In the genomic region with DNA sequence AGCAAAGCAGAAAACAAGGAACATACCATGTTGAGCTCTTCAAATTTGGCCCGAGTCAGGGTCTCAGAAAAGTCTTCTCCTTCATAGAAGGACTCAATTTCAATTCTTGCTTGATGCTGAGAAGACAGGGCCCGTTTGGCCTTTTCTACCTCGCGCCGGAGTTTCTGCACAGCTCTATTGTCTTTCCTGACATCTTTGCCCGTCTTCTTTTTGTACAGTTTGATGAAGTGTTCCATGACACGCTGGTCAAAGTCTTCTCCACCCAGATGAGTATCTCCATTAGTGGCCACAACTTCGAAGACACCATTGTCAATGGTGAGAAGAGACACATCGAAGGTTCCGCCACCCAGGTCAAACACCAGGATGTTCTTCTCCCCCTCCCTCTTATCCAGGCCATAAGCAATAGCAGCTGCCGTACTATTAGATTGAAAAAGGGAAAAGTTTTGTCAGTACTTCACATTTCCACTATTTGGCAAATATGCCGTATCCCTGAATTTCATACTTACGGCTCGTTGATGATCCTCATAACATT, we compare ENCODE assay signal across 10 cellular contexts. TPM values are rescaled to one million over a fixed set of nuclear protein-coding genes. Genes with fewer than 3 reads are reported as not detected.
A peak's percentile ranks its signal among the peaks of the same experiment; 100 is the strongest.
DNase-seq lines count a peak whose midpoint lies in the region; ATAC-seq and TF ChIP-seq lines count a peak whose summit lies in the region.
"Had no signal": no experiment of that assay in that cellular context is flagged by ENCODE, and none has a peak within 500 bp of the region (broad histone marks: within the 10 kb centered on the region; RNA-seq: fewer than 3 reads in every experiment).

No MANE protein-coding gene starts in this region.

- TF ChIP-seq CTCF in AG04449 (IDR thresholded peaks at IDR 0.05; ENCODE audit: insufficient read depth, low read length, missing control alignments) (no peak), IMR-90 (conservative IDR thresholded peaks at IDR 0.05; ENCODE audit: low read depth, low read length) (no peak), mammary epithelial cell (conservative IDR thresholded peaks at IDR 0.05 in 1 of 2, IDR thresholded peaks at IDR 0.05 in 1 of 2; ENCODE audit: extremely low read depth in 1 of 2, insufficient read depth in 1 of 2, low read depth in 1 of 2, low read length in 2 of 2) (no peak)

- H3K9ac ChIP-seq in IMR-90 (ENCODE audit: low read depth, low read length) = peak overlapping the region; percentile 6; the same call in 1 of the 2 replicates
- H3K9ac ChIP-seq in mammary epithelial cell (ENCODE audit: insufficient read depth, low read length) = no peak overlapping the region
- peak overlapping the region; percentile 19 for H3K9ac ChIP-seq in mucosa of stomach (ENCODE audit: low read length)

- H3K36me3 ChIP-seq in IMR-90 (ENCODE audit: control insufficient read depth, insufficient read depth, low read length) = peaks cover 35% of the 10 kb centered on the region
- peaks cover 36% of the 10 kb centered on the region for H3K36me3 ChIP-seq in mammary epithelial cell (ENCODE audit: insufficient read depth, low read length)
- peaks cover 14% of the 10 kb centered on the region for H3K36me3 ChIP-seq in mucosa of stomach (ENCODE audit: control insufficient read depth, insufficient read depth, low read length)

- no peak overlapping the region for H3K4ac ChIP-seq in IMR-90 (ENCODE audit: low read depth, low read length)

- dilution Hi-C loops in IMR-90 (cut with HindIII; ENCODE audit: low sequenced_read_pairs, unreplicated experiment) (no loop called here), mammary epithelial cell (cut with HindIII; ENCODE audit: low sequenced_read_pairs) (no loop called here)

- H2AK5ac ChIP-seq in IMR-90 (ENCODE audit: low read depth, low read length) = no peak overlapping the region

- 95% methylated on average over 4 of the region's 14 CpGs; no CpG with 5 or more reads in 1 of the 2 experiments for WGBS in IMR-90 (ENCODE audit: extremely low coverage in 2 of 2, insufficient read length in 1 of 2), 2 experiments
- 95% methylated on average over 14 of the region's 14 CpGs for WGBS in mammary epithelial cell (ENCODE audit: low coverage, missing lambda C conversion rate)

- intact Hi-C loops in IMR-90 (cut with micrococcal nuclease) (no loop called here), mammary epithelial cell (cut with micrococcal nuclease) (no loop called here)

- H3K14ac ChIP-seq in IMR-90 (replicated peaks; ENCODE audit: low read depth, low read length) = no peak overlapping the region

- H3K27ac ChIP-seq in IMR-90 (ENCODE audit: insufficient read depth, low read length) (no peak overlapping the region), mammary epithelial cell (ENCODE audit: insufficient read depth, low read depth, low read length) (no peak overlapping the region)

- in situ Hi-C loops in IMR-90 (cut with MboI; ENCODE audit: low sequenced_read_pairs) = no loop called here
- in situ Hi-C loops in mammary epithelial cell (cut with MboI; ENCODE audit: low sequenced_read_pairs in 2 of 2) = no loop called here

- H4K8ac ChIP-seq in IMR-90 (ENCODE audit: low read depth in 2 of 2, low read length in 2 of 2) = no peak overlapping the region

- CTCF ChIA-PET in AG04449 (lab: Yijun Ruan, JAX) = no interaction called here
- CTCF ChIA-PET in IMR-90 (lab: Yijun Ruan, JAX) = interaction anchor here (0.6 kb wide), 1 partner anchor 13 kb away, joined by 4 read pairs; no protein-coding TSS in a partner anchor
- CTCF ChIA-PET in mammary epithelial cell (lab: Charles Lee; ENCODE audit: low non-redundant PET) = no interaction called here

- no peak overlapping the region for H2BK120ac ChIP-seq in IMR-90 (ENCODE audit: low read depth, low read length)

- POLR2A ChIA-PET in AG04449 (lab: Yijun Ruan, JAX) (interaction anchor here (0.6 kb wide), 1 partner anchor 9 kb away, joined by 3 read pairs; no protein-coding TSS in a partner anchor), IMR-90 (lab: Charles Lee; ENCODE audit: unreplicated experiment) (no interaction called here)

- H3K4me3 ChIP-seq in AG04449 (ENCODE audit: low read depth, low read length) = peak overlapping the region; percentile 99
- H3K4me3 ChIP-seq in IMR-90 (ENCODE audit: insufficient read depth, low read depth, low read length) = peak overlapping the region; percentile 11; the same call in 1 of the 2 replicates
- H3K4me3 ChIP-seq in mammary epithelial cell (replicated peaks in 1 of 3; ENCODE audit: insufficient read depth in 1 of 3, low read depth in 2 of 3, low read length in 3 of 3) = peak overlapping the region; percentile 89 to 100 (median 96)
- H3K4me3 ChIP-seq in mucosa of stomach (ENCODE audit: low read length) = peak overlapping the region; percentile 14

- H3K9me1 ChIP-seq in IMR-90 (ENCODE audit: insufficient read depth, low read length) = no peaks in the 10 kb centered on the region

- BruUV-seq in IMR-90 (replicated peaks; lab: Mats Ljungman, UMichigan) (no TSS peak), mammary epithelial cell (replicated peaks; lab: Mats Ljungman, UMichigan) (no TSS peak)

- peak overlapping the region; percentile 54 for H3K4me2 ChIP-seq in IMR-90 (ENCODE audit: low read depth, low read length)
- H3K4me2 ChIP-seq in mammary epithelial cell (ENCODE audit: insufficient read depth, low read depth, low read length) = peak overlapping the region; percentile 65

- H3K9me3 ChIP-seq in IMR-90 (ENCODE audit: control insufficient read depth, insufficient read depth, low read length) (no peaks in the 10 kb centered on the region), mammary epithelial cell (replicated peaks; ENCODE audit: insufficient read depth, low read length) (no peaks in the 10 kb centered on the region), mucosa of stomach (ENCODE audit: control insufficient read depth, low read length) (no peaks in the 10 kb centered on the region)

- H2BK5ac ChIP-seq in IMR-90 (ENCODE audit: low read depth, low read length, poor library complexity, severe bottlenecking) = no peak overlapping the region

- DNase-seq in AG04449 (ENCODE audit: low read depth, low spot score) = no peak
- no peak for DNase-seq in IMR-90
- no peak for DNase-seq in mammary epithelial cell
- DNase-seq in HT-29 (ENCODE audit: low spot score) = no peak
- no peak for DNase-seq in NK-92 (lab: John Stamatoyannopoulos, UW; ENCODE audit: unreplicated experiment)
- DNase-seq: amygdala, NCI-H748 treated with DMSO at 0.1 percent for 48 hours had no signal

- peaks cover 71% of the 10 kb centered on the region for H3K79me2 ChIP-seq in mammary epithelial cell (ENCODE audit: insufficient read depth, low read length)

- H2BK15ac ChIP-seq in IMR-90 (ENCODE audit: low read depth, low read length) = no peak overlapping the region

- peak overlapping the region; percentile 39; the same call in 1 of the 2 replicates for H3K23ac ChIP-seq in IMR-90 (ENCODE audit: low read depth, low read length)

- H3K79me1 ChIP-seq in IMR-90 (ENCODE audit: low read depth in 1 of 2, low read length in 2 of 2) = peaks cover 8 to 42% of the 10 kb centered on the region in 2 experiments

- H4K20me1 ChIP-seq in IMR-90 (ENCODE audit: insufficient read depth, low read length) (peaks cover 69% of the 10 kb centered on the region), mammary epithelial cell (ENCODE audit: insufficient read depth, low read length) (peaks cover 18% of the 10 kb centered on the region)

- H3K27me3 ChIP-seq in IMR-90 (ENCODE audit: control insufficient read depth, insufficient read depth, low read length) (no peaks in the 10 kb centered on the region), mammary epithelial cell (ENCODE audit: insufficient read depth, low read length) (no peaks in the 10 kb centered on the region), mucosa of stomach (ENCODE audit: control insufficient read depth, insufficient read depth, low read length) (no peaks in the 10 kb centered on the region)

- no peak overlapping the region for H4K5ac ChIP-seq in IMR-90 (ENCODE audit: low read depth, low read length)

- TF ChIP-seq POLR2A in IMR-90 (IDR thresholded peaks at IDR 0.05; ENCODE audit: low read depth, low read length) = no peak

- no peak overlapping the region for H4K91ac ChIP-seq in IMR-90 (ENCODE audit: insufficient read depth, low read depth, low read length)

- TF ChIP-seq RAD21 in IMR-90 (IDR thresholded peaks at IDR 0.05; ENCODE audit: low read length) = no peak

- ATAC-seq in IMR-90 (ENCODE audit: low read depth) (no peak), HG02884 (IDR thresholded peaks at IDR 0.05; ENCODE audit: unreplicated experiment) (no peak), HG03045 (IDR thresholded peaks at IDR 0.05; ENCODE audit: unreplicated experiment) (no peak)

- H2AFZ ChIP-seq in IMR-90 (replicated peaks; ENCODE audit: low read length, poor library complexity) (no peak overlapping the region), mammary epithelial cell (ENCODE audit: low read depth, low read length) (no peak overlapping the region)

- H2AK9ac ChIP-seq in IMR-90 (replicated peaks; ENCODE audit: low read depth, low read length, poor library complexity) = no peak overlapping the region

- peaks cover 6% of the 10 kb centered on the region for H3K4me1 ChIP-seq in IMR-90 (ENCODE audit: control insufficient read depth, insufficient read depth, low read length)
- H3K4me1 ChIP-seq in mammary epithelial cell (ENCODE audit: insufficient read depth, low read length) = peaks cover 35% of the 10 kb centered on the region
- H3K4me1 ChIP-seq in mucosa of stomach (ENCODE audit: control insufficient read depth, insufficient read depth, low read length) = peaks cover 37% of the 10 kb centered on the region

- no peak overlapping the region for H2BK20ac ChIP-seq in IMR-90 (ENCODE audit: low read depth, low read length)

- no peak overlapping the region for H3K18ac ChIP-seq in IMR-90 (ENCODE audit: low read depth, low read length)

- no peak overlapping the region for H3K56ac ChIP-seq in IMR-90 (ENCODE audit: extremely low read depth, insufficient read depth, low read length)

RNA-seq across cellular contexts. Expression of a gene that starts 2.2 kb away (rescaled TPM):
- total RNA-seq in IMR-90 (2012; rRNA removed) (118 and 147 TPM in 2 replicates), mammary epithelial cell (100 to 1,000 TPM; 126 to 485 TPM)
- polyA plus RNA-seq in IMR-90 (2012; rRNA removed) (391 and 419 TPM in 2 replicates), mammary epithelial cell (237 TPM)
- polyA plus RNA-seq in IMR-90 (2012; cell fraction: cytosol; rRNA removed) = 180 and 209 TPM in 2 replicates
- 99.1 and 172 TPM in 2 replicates for polyA plus RNA-seq in IMR-90 (2012; cell fraction: nucleus; rRNA removed; ENCODE audit: low replicate concordance)
- 229 TPM for polyA minus RNA-seq in mammary epithelial cell
- total RNA-seq in HT-29 (2014; rRNA removed; shearing (Covaris generic)) = 46.5 and 48.0 TPM in 2 replicates

RNA-seq across cellular contexts. Expression of a gene that starts 22.6 kb away (rescaled TPM):
- total RNA-seq in IMR-90 (2012; rRNA removed) (40.3 and 50.9 TPM in 2 replicates), mammary epithelial cell (10 to 100 TPM; 58.1 to 73.7 TPM)
- polyA plus RNA-seq in IMR-90 (2012; rRNA removed) (12.2 and 13.8 TPM in 2 replicates), mammary epithelial cell (21.2 TPM)
- polyA plus RNA-seq in IMR-90 (2012; cell fraction: cytosol; rRNA removed) = 7.9 and 9.4 TPM in 2 replicates
- 12.3 and 45.6 TPM in 2 replicates for polyA plus RNA-seq in IMR-90 (2012; cell fraction: nucleus; rRNA removed; ENCODE audit: low replicate concordance)
- polyA minus RNA-seq in mammary epithelial cell = 40.2 TPM
- 19.1 and 22.9 TPM in 2 replicates for total RNA-seq in HT-29 (2014; rRNA removed; shearing (Covaris generic))

RNA-seq across cellular contexts. Expression of a gene that starts 38.6 kb away (rescaled TPM):
- total RNA-seq in IMR-90 (2012; rRNA removed) (49.7 and 59.7 TPM in 2 replicates), mammary epithelial cell (10 to 100 TPM; 21.7 to 25.8 TPM)
- polyA plus RNA-seq in IMR-90 (2012; rRNA removed) (43.9 and 44.6 TPM in 2 replicates), mammary epithelial cell (30.6 TPM)
- 33.0 and 37.2 TPM in 2 replicates for polyA plus RNA-seq in IMR-90 (2012; cell fraction: cytosol; rRNA removed)
- 23.4 and 31.8 TPM in 2 replicates for polyA plus RNA-seq in IMR-90 (2012; cell fraction: nucleus; rRNA removed; ENCODE audit: low replicate concordance)
- polyA minus RNA-seq in mammary epithelial cell = 3.8 TPM
- 26.0 and 29.1 TPM in 2 replicates for total RNA-seq in HT-29 (2014; rRNA removed; shearing (Covaris generic))

RNA-seq across cellular contexts. Expression of a gene that starts 49.4 kb away (rescaled TPM):
- total RNA-seq in IMR-90 (2012; rRNA removed) (15.4 and 27.5 TPM in 2 replicates), mammary epithelial cell (10 to 100 TPM; 30.0 to 32.5 TPM)
- polyA plus RNA-seq in IMR-90 (2012; rRNA removed) (12.9 and 14.5 TPM in 2 replicates), mammary epithelial cell (17.3 TPM)
- polyA plus RNA-seq in IMR-90 (2012; cell fraction: cytosol; rRNA removed) = 3.5 and 3.9 TPM in 2 replicates
- 1.6 and 7.7 TPM in 2 replicates for polyA plus RNA-seq in IMR-90 (2012; cell fraction: nucleus; rRNA removed; ENCODE audit: low replicate concordance)
- polyA minus RNA-seq in mammary epithelial cell = 25.6 TPM
- total RNA-seq in HT-29 (2014; rRNA removed; shearing (Covaris generic)) = 11.6 and 13.1 TPM in 2 replicates

Comparison
In these comparisons a context has a peak if more than half of its experiments do, and no peak if none do; other contexts are left out.
1. H3K4me3 ChIP-seq: peak in every context shown above with its lines; median percentile 99 in AG04449; 96 in mammary epithelial cell; 14 in mucosa of stomach; 11 in IMR-90.